34 cellular contexts compared by ENCODE assay signal in the genomic region with DNA sequence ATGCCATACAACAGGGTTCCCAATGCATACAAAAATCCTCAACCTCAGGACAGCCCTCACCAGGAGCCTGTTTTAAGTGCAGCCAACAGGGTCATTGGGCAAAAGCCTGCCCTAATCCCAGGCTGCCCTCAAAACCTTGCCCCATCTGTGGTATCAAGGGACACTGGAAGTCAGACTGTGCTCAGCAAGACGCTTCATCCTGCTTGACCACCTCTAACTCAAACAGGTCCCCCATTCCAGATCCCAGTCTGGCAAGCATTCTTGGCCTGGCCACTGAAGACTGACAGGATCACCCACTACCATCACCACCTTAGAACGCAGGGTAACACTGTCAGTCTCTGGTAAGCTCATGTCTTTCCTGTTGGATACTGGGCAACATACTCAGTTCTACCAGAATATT. TPM values are rescaled to one million over a fixed set of nuclear protein-coding genes. Genes with fewer than 3 reads are reported as not detected.
"Had no signal": no experiment of that assay in that cellular context is flagged by ENCODE, and none has a peak within 500 bp of the region (broad histone marks: within the 10 kb centered on the region; RNA-seq: fewer than 3 reads in every experiment).

No MANE protein-coding gene starts in this region.

- FAIRE-seq: endometrium, endothelial cell of umbilical vein, islet of Langerhans, keratinocyte had no signal

- H3K4me1 ChIP-seq: colonic mucosa, gastrocnemius medialis, left lung, lower lobe of right lung had no signal

- H3K4me1 Mint-ChIP-seq: mesothelial cell of epicardium had no signal

- H3K4me3 Mint-ChIP-seq: dendritic cell treated with granulocyte-macrophage colony-stimulating factor and Interleukin-4, amounts not matched to agents 40 ng/mL and 50 ng/mL, for 4 days; effector memory CD8-positive, alpha-beta T cell; endodermal cell; mesothelial cell of epicardium; naive B cell; naive thymus-derived CD8-positive, alpha-beta T cell had no signal

- H3K27me3 ChIP-seq: colonic mucosa, left lung had no signal

- H3K36me3 Mint-ChIP-seq: mesothelial cell of epicardium had no signal

- H3K9me3 ChIP-seq: colonic mucosa, gastrocnemius medialis had no signal

- H3K36me3 ChIP-seq: colonic mucosa, esophagus squamous epithelium, gastrocnemius medialis, heart right ventricle, left lung, lower lobe of right lung had no signal

- H3K27me3 Mint-ChIP-seq: dendritic cell treated with granulocyte-macrophage colony-stimulating factor and Interleukin-4, amounts not matched to agents 40 ng/mL and 50 ng/mL, for 4 days had no signal

- H3K27ac ChIP-seq: colonic mucosa, esophagus squamous epithelium, gastrocnemius medialis, heart right ventricle, left lung, lower lobe of right lung had no signal

- H3K27ac Mint-ChIP-seq: dendritic cell treated with granulocyte-macrophage colony-stimulating factor and Interleukin-4, amounts not matched to agents 40 ng/mL and 50 ng/mL, for 4 days; effector memory CD8-positive, alpha-beta T cell; endodermal cell; mesothelial cell of epicardium had no signal

- H3K4me3 ChIP-seq: colonic mucosa, esophagus squamous epithelium, gastrocnemius medialis, heart right ventricle, left lung, lower lobe of right lung had no signal

- DNase-seq: colonic mucosa; cortex of kidney; effector CD8-positive, alpha-beta T cell; effector memory CD8-positive, alpha-beta T cell; endodermal cell; esophagus squamous epithelium; foreskin fibroblast; foreskin melanocyte; gastrocnemius medialis; glutamatergic neuron; head of caudate nucleus; heart right ventricle; hippocampal formation; left cardiac atrium; left lung; left ventricle myocardium superior; lower lobe of right lung; mesenchymal stem cell; naive B cell; naive thymus-derived CD8-positive, alpha-beta T cell had no signal

- ATAC-seq: effector memory CD8-positive, alpha-beta T cell; gastrocnemius medialis; heart right ventricle; left cardiac atrium; left lung; left ventricle myocardium superior; lower lobe of right lung; naive thymus-derived CD8-positive, alpha-beta T cell had no signal

RNA-seq across cellular contexts. Expression of a gene that starts 15.0 kb away (rescaled TPM):
- total RNA-seq: colonic mucosa; dermis microvascular lymphatic vessel endothelial cell; endodermal cell; endothelial cell of umbilical vein; epithelial cell of proximal tubule; esophagus squamous epithelium; gastrocnemius medialis; glomerular endothelial cell; kidney epithelial cell; left ventricle myocardium superior; lung microvascular endothelial cell; mesenteric fat pad; mesothelial cell of epicardium; mononuclear cell; mucosa of gallbladder; naive thymus-derived CD8-positive, alpha-beta T cell had no signal
- polyA plus RNA-seq: endothelial cell of umbilical vein; naive thymus-derived CD8-positive, alpha-beta T cell had no signal
